8 cellular contexts compared by ENCODE assay signal in genomic region chr17:73278465-73279453, GRCh38. TPM values are rescaled to one million over a fixed set of nuclear protein-coding genes. Genes with fewer than 3 reads are reported as not detected.
DNase-seq lines count a peak whose midpoint lies in the region; ATAC-seq and TF ChIP-seq lines count a peak whose summit lies in the region.

No MANE protein-coding gene starts in this region.

- H3K4me2 ChIP-seq in smooth muscle cell, result no peak overlapping the region

- no peak overlapping the region for H2AFZ ChIP-seq in smooth muscle cell (ENCODE audit: low read depth)

- 40 to 44% methylated on average over 14 of the region's 14 CpGs for WGBS in testis, 2 donors
- 70% methylated on average over 14 of the region's 14 CpGs for WGBS in smooth muscle cell (ENCODE audit: low lambda C conversion rate)

- peaks cover 4% of the 10 kb centered on the region for H3K36me3 ChIP-seq in right atrium auricular region
- H3K36me3 ChIP-seq in testis (ENCODE audit: low read depth, missing control alignments), result no peaks in the 10 kb centered on the region
- no peaks in the 10 kb centered on the region for H3K36me3 ChIP-seq in smooth muscle cell (ENCODE audit: low read depth)

- peaks cover 20% of the 10 kb centered on the region for H4K20me1 ChIP-seq in smooth muscle cell (ENCODE audit: low read depth)

- peaks cover 0 to 25% of the 10 kb centered on the region in 2 donors for H3K4me1 ChIP-seq in right atrium auricular region
- H3K4me1 ChIP-seq in testis, result peaks cover 45% of the 10 kb centered on the region
- peaks cover 3% of the 10 kb centered on the region for H3K4me1 ChIP-seq in smooth muscle cell (ENCODE audit: low read depth)

- no peaks in the 10 kb centered on the region for H3F3A ChIP-seq in smooth muscle cell (ENCODE audit: low read depth)

- no peak overlapping the region for H3K4me3 ChIP-seq in right atrium auricular region
- H3K4me3 ChIP-seq in testis, result no peak overlapping the region
- H3K4me3 ChIP-seq in smooth muscle cell, result no peak overlapping the region

- DNase-seq in M059J (ENCODE audit: low read depth), result peak; percentile 24
- DNase-seq in right atrium auricular region (ENCODE audit: low spot score), result no peak
- DNase-seq in testis, result peak; percentile 84
- no peak for DNase-seq in GM19240 (ENCODE audit: insufficient read length, low spot score)
- DNase-seq in smooth muscle cell (lab: John Stamatoyannopoulos, UW; ENCODE audit: unreplicated experiment), result no peak
- no peak for DNase-seq in OCI-M1 (lab: John Stamatoyannopoulos, UW)

- no peaks in the 10 kb centered on the region for H3K79me2 ChIP-seq in smooth muscle cell (ENCODE audit: low read depth)

- TF ChIP-seq CTCF in right atrium auricular region (IDR thresholded peaks at IDR 0.05), result no peak
- no peak for TF ChIP-seq CTCF in testis (IDR thresholded peaks at IDR 0.05)
- TF ChIP-seq CTCF in smooth muscle cell (IDR thresholded peaks at IDR 0.05; ENCODE audit: borderline replicate concordance, insufficient read depth, poor library complexity, severe bottlenecking), result no peak

- no peak overlapping the region for H3K9ac ChIP-seq in smooth muscle cell (ENCODE audit: low read depth)

- TF ChIP-seq POLR2A in testis (IDR thresholded peaks at IDR 0.05), result no peak

- H3K27ac ChIP-seq in right atrium auricular region, result peak overlapping the region; percentile 75 to 77
- H3K27ac ChIP-seq in testis, result peak overlapping the region; percentile 70 to 83
- H3K27ac ChIP-seq in smooth muscle cell (ENCODE audit: low read depth), result no peak overlapping the region

- ATAC-seq in SK-N-SH treated with all-trans-retinoic acid at 6 μM for 48 hours (peak; percentile 76), GM18498 (IDR thresholded peaks at IDR 0.05; ENCODE audit: unreplicated experiment) (no peak)

- no peaks in the 10 kb centered on the region for H3K27me3 ChIP-seq in right atrium auricular region
- H3K27me3 ChIP-seq in testis, result no peaks in the 10 kb centered on the region
- no peaks in the 10 kb centered on the region for H3K27me3 ChIP-seq in smooth muscle cell (ENCODE audit: low read depth)

- intact Hi-C loops in testis (cut with DNase I; ENCODE audit: low total_unique reads), result no loop called here

- H3K9me3 ChIP-seq in right atrium auricular region, result no peaks in the 10 kb centered on the region
- no peaks in the 10 kb centered on the region for H3K9me3 ChIP-seq in testis
- H3K9me3 ChIP-seq in smooth muscle cell (replicated peaks; ENCODE audit: low read depth), result no peaks in the 10 kb centered on the region

TF ChIP-seq in SK-N-SH treated with all-trans-retinoic acid at 6 μM for 48 hours, 23 proteins besides CTCF, POLR2A, EP300 and RAD21:
- peak; percentile 59 for TF ChIP-seq ISL1 (CRISPR knock-in tag; IDR thresholded peaks at IDR 0.05)
- TF ChIP-seq ZC3H10 (CRISPR knock-in tag; IDR thresholded peaks at IDR 0.05), result no peak
- TF ChIP-seq RARB (CRISPR knock-in tag; IDR thresholded peaks at IDR 0.05), result no peak
- 0 out of 2 replicates have a peak, but pooled peaks have one; percentile 33 for TF ChIP-seq TCF4 (CRISPR knock-in tag; IDR thresholded peaks at IDR 0.05; ENCODE audit: borderline replicate concordance)
- no peak for TF ChIP-seq CSDC2 (CRISPR knock-in tag; IDR thresholded peaks at IDR 0.05)
- TF ChIP-seq, protein P1, sequence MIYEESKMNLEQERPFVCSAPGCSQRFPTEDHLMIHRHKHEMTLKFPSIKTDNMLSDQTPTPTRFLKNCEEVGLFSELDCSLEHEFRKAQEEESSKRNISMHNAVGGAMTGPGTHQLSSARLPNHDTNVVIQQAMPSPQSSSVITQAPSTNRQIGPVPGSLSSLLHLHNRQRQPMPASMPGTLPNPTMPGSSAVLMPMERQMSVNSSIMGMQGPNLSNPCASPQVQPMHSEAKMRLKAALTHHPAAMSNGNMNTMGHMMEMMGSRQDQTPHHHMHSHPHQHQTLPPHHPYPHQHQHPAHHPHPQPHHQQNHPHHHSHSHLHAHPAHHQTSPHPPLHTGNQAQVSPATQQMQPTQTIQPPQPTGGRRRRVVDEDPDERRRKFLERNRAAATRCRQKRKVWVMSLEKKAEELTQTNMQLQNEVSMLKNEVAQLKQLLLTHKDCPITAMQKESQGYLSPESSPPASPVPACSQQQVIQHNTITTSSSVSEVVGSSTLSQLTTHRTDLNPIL (CRISPR knock-in tag; IDR thresholded peaks at IDR 0.05; ENCODE audit: low read depth), result no peak
- TF ChIP-seq, protein P2, sequence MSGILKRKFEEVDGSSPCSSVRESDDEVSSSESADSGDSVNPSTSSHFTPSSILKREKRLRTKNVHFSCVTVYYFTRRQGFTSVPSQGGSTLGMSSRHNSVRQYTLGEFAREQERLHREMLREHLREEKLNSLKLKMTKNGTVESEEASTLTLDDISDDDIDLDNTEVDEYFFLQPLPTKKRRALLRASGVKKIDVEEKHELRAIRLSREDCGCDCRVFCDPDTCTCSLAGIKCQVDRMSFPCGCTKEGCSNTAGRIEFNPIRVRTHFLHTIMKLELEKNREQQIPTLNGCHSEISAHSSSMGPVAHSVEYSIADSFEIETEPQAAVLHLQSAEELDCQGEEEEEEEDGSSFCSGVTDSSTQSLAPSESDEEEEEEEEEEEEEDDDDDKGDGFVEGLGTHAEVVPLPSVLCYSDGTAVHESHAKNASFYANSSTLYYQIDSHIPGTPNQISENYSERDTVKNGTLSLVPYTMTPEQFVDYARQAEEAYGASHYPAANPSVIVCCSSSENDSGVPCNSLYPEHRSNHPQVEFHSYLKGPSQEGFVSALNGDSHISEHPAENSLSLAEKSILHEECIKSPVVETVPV (CRISPR knock-in tag; IDR thresholded peaks at IDR 0.05), result no peak
- TF ChIP-seq ZFP30 (CRISPR knock-in tag; IDR thresholded peaks at IDR 0.05), result no peak

RNA-seq across cellular contexts. Expression of gene CPSF4L, which starts 17.1 kb away (rescaled TPM):
- total RNA-seq in M059J (2014; rRNA removed; shearing (Covaris generic)), result not detected in 2 replicates
- total RNA-seq in right atrium auricular region, result not detected
- under 1 TPM in 1 of 2 donors, not detected in 1; 0.94 TPM for total RNA-seq in testis
- polyA plus RNA-seq in testis (ENCODE audit: insufficient read depth, low read depth, low replicate concordance), result 0.79 TPM
- not detected in 2 replicates for total RNA-seq in smooth muscle cell
- 0.30 TPM in 1 of 2 replicates, not detected in the other for polyA plus RNA-seq in smooth muscle cell

RNA-seq across cellular contexts. Expression of gene CDC42EP4, which starts 33.0 kb away (rescaled TPM):
- 12.7 and 16.6 TPM in 2 replicates for total RNA-seq in M059J (2014; rRNA removed; shearing (Covaris generic))
- total RNA-seq in right atrium auricular region (10 to 100 TPM; 35.4 to 56.0 TPM), testis (100 to 1,000 TPM; 103 to 140 TPM), smooth muscle cell (13.4 and 15.1 TPM in 2 replicates)
- polyA plus RNA-seq in testis (ENCODE audit: insufficient read depth, low read depth, low replicate concordance) (55.9 TPM), smooth muscle cell (21.2 and 21.4 TPM in 2 replicates)

Comparison
In these comparisons a context has a peak if more than half of its experiments do, and no peak if none do; other contexts are left out.
1. DNase-seq: peak in M059J (single experiment) and testis (single experiment); none in right atrium auricular region (single experiment), GM19240 (single experiment), smooth muscle cell (single experiment) and OCI-M1 (single experiment).